9 cellular contexts compared by ENCODE assay signal in the genomic region with DNA sequence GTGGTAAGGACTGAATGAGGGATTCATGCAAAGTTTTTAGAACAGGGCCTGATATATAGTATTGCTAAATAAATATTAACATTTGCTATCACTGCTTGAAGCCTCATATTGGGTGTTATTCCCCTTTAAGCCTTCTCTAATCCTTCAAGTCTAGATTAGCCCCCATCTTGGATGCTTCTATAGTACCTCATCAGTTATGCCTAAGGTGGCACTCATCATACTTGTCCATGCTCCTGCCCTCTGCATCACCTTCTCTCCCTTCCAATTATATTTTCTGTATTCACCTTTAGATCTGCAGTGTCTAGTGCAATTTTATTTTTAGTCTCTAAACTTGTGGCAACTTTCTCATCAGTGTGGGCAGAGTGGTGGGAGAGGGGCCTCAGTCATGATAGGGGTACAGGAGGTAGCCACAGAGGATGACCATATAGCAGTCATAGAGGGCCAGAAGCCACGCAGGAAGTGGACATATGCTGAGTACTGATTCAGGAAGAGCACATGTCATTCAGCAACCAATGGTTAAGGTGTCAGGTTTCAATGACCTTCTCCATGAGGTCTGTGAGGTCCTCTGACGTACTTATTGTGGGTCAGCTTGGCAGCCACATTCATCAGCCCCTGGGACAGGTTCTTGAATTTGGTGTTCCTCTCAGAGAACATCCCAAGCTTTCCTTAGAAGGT. TPM values are rescaled to one million over a fixed set of nuclear protein-coding genes. Genes with fewer than 3 reads are reported as not detected.
DNase-seq lines count a peak whose midpoint lies in the region; ATAC-seq and TF ChIP-seq lines count a peak whose summit lies in the region.
"Had no signal": no experiment of that assay in that cellular context is flagged by ENCODE, and none has a peak within 500 bp of the region (broad histone marks: within the 10 kb centered on the region; RNA-seq: fewer than 3 reads in every experiment).

No MANE protein-coding gene starts in this region.

- H3K9me3 ChIP-seq in muscle layer of duodenum (ENCODE audit: control insufficient read depth in 1 of 2, low read length in 2 of 2), result no peaks in the 10 kb centered on the region
- H3K9me3 ChIP-seq: SJSA1 had no signal

- peaks cover 41% of the 10 kb centered on the region for H3K4me1 Mint-ChIP-seq in chondrocyte (ENCODE audit: low read depth)

- H3K27me3 Mint-ChIP-seq in chondrocyte (ENCODE audit: low read depth), result peaks cover 4% of the 10 kb centered on the region

- H3K36me3 ChIP-seq in muscle layer of duodenum (ENCODE audit: control insufficient read depth in 1 of 2, insufficient read depth in 2 of 2, low read length in 2 of 2), result no peaks in the 10 kb centered on the region
- H3K36me3 ChIP-seq: SJSA1 had no signal

- H3K9me3 Mint-ChIP-seq in chondrocyte (ENCODE audit: low read depth), result no peaks in the 10 kb centered on the region

- TF ChIP-seq POLR2A in lower leg skin (IDR thresholded peaks at IDR 0.05), result no peak

- H3K36me3 Mint-ChIP-seq in chondrocyte (ENCODE audit: low read depth), result no peaks in the 10 kb centered on the region

- no peaks in the 10 kb centered on the region for H3K4me1 ChIP-seq in muscle layer of duodenum (ENCODE audit: control insufficient read depth in 1 of 2, insufficient read depth in 2 of 2, low read length in 2 of 2)
- H3K4me1 ChIP-seq: SJSA1 had no signal

- no peak overlapping the region for H3K4me3 Mint-ChIP-seq in chondrocyte (ENCODE audit: unreplicated experiment)

- H3K27ac ChIP-seq in muscle layer of duodenum (ENCODE audit: low read length), result peak overlapping the region; percentile 71
- H3K27ac ChIP-seq: SJSA1 had no signal

- intact Hi-C loops in lower leg skin (cut with DNase I; ENCODE audit: low total_unique reads), result no loop called here

- WGBS in lower leg skin, 2 donors, result 66 to 71% methylated on average over 2 of the region's 2 CpGs

- DNase-seq in RKO (ENCODE audit: low spot score), result peak; percentile 11
- DNase-seq in chondrocyte (ENCODE audit: low spot score), result no peak
- DNase-seq in pons (ENCODE audit: low spot score), result no peak
- no peak for DNase-seq in lower leg skin (ENCODE audit: low spot score in 2 of 2)

- H3K4me3 ChIP-seq in muscle layer of duodenum (ENCODE audit: low read depth in 1 of 2, low read length in 2 of 2) (peak overlapping the region in 1 of 2 donors; percentile 27), lower leg skin (ENCODE audit: low read depth, poor library complexity, severe bottlenecking) (no peak overlapping the region)
- H3K4me3 ChIP-seq: SJSA1 had no signal

- ATAC-seq in GM18861 (IDR thresholded peaks at IDR 0.05; ENCODE audit: unreplicated experiment), result peak; percentile 47
- peak; percentile 40 for ATAC-seq in HG02571 (IDR thresholded peaks at IDR 0.05; ENCODE audit: unreplicated experiment)
- no peak for ATAC-seq in HG03025 (IDR thresholded peaks at IDR 0.05; ENCODE audit: low FRiP score, unreplicated experiment)

- H3K27me3 ChIP-seq in muscle layer of duodenum (ENCODE audit: low read depth, low read length), result no peaks in the 10 kb centered on the region
- H3K27me3 ChIP-seq: SJSA1 had no signal

- TF ChIP-seq CTCF in chondrocyte (IDR thresholded peaks at IDR 0.05) (no peak), lower leg skin (IDR thresholded peaks at IDR 0.05) (no peak)

- H3K27ac Mint-ChIP-seq in chondrocyte (ENCODE audit: unreplicated experiment), result no peak overlapping the region

RNA-seq across cellular contexts. Expression of a gene that starts 2.5 kb away (rescaled TPM):
- total RNA-seq in chondrocyte (2.1 to 6.0 TPM (median 5.2 TPM) in 3 replicates), lower leg skin (10 to 100 TPM in 1 of 4 donors, 1 to 10 TPM in 3; 5.3 to 15.7 (median 7.7) TPM)
- total RNA-seq: SJSA1 had no signal
